Comparison of ENCODE assay signal across 1 cellular context in genomic region chr1:1471389-1472045, GRCh38.
TF ChIP-seq lines count a peak whose summit lies in the region.

A gene with protein sequence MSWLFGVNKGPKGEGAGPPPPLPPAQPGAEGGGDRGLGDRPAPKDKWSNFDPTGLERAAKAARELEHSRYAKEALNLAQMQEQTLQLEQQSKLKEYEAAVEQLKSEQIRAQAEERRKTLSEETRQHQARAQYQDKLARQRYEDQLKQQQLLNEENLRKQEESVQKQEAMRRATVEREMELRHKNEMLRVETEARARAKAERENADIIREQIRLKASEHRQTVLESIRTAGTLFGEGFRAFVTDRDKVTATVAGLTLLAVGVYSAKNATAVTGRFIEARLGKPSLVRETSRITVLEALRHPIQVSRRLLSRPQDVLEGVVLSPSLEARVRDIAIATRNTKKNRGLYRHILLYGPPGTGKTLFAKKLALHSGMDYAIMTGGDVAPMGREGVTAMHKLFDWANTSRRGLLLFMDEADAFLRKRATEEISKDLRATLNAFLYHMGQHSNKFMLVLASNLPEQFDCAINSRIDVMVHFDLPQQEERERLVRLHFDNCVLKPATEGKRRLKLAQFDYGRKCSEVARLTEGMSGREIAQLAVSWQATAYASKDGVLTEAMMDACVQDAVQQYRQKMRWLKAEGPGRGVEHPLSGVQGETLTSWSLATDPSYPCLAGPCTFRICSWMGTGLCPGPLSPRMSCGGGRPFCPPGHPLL (plus strand): TSS chr1:1471765. CDS start chr1:1471885, 120 bp downstream.

TF ChIP-seq in GM12878, 131 proteins besides CTCF, POLR2A, EP300 and RAD21 (continued from another document and continues in another):
- peak; percentile 53; the same call in 1 of the 2 replicates for TF ChIP-seq GATAD2B (conservative IDR thresholded peaks at IDR 0.05; ENCODE audit: low read depth)
- no peak for TF ChIP-seq TCF12 (IDR thresholded peaks at IDR 0.05; ENCODE audit: low read depth, low read length)
- TF ChIP-seq ELK1 (IDR thresholded peaks at IDR 0.05; ENCODE audit: low read depth, low read length) = peak; percentile 56; the same call in 1 of the 2 replicates
- TF ChIP-seq, protein P1, sequence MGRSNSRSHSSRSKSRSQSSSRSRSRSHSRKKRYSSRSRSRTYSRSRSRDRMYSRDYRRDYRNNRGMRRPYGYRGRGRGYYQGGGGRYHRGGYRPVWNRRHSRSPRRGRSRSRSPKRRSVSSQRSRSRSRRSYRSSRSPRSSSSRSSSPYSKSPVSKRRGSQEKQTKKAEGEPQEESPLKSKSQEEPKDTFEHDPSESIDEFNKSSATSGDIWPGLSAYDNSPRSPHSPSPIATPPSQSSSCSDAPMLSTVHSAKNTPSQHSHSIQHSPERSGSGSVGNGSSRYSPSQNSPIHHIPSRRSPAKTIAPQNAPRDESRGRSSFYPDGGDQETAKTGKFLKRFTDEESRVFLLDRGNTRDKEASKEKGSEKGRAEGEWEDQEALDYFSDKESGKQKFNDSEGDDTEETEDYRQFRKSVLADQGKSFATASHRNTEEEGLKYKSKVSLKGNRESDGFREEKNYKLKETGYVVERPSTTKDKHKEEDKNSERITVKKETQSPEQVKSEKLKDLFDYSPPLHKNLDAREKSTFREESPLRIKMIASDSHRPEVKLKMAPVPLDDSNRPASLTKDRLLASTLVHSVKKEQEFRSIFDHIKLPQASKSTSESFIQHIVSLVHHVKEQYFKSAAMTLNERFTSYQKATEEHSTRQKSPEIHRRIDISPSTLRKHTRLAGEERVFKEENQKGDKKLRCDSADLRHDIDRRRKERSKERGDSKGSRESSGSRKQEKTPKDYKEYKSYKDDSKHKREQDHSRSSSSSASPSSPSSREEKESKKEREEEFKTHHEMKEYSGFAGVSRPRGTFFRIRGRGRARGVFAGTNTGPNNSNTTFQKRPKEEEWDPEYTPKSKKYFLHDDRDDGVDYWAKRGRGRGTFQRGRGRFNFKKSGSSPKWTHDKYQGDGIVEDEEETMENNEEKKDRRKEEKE (IDR thresholded peaks at IDR 0.05) = no peak
- no peak for TF ChIP-seq NR2C2 (IDR thresholded peaks at IDR 0.05; ENCODE audit: borderline replicate concordance, control insufficient read depth, insufficient read length, low read depth)
- TF ChIP-seq BACH1 (IDR thresholded peaks at IDR 0.05; ENCODE audit: borderline replicate concordance) = peak; percentile 87; the same call in 1 of the 2 replicates
- TF ChIP-seq KAT2A (conservative IDR thresholded peaks at IDR 0.05; ENCODE audit: control insufficient read depth, low read depth, low read length) = no peak
- peak; percentile 16; the same call in 1 of the 2 replicates for TF ChIP-seq SMAD5 (IDR thresholded peaks at IDR 0.05; ENCODE audit: low read depth)
- no peak for TF ChIP-seq MYC (IDR thresholded peaks at IDR 0.05; ENCODE audit: insufficient read depth, insufficient read length, insufficient replicate concordance, low read length, severe bottlenecking)
- TF ChIP-seq BCL11A (IDR thresholded peaks at IDR 0.05; ENCODE audit: low read depth, low read length) = no peak
- TF ChIP-seq ZNF622 (IDR thresholded peaks at IDR 0.05) = no peak
- peak; percentile 65 for TF ChIP-seq NR2C1 (IDR thresholded peaks at IDR 0.05)
- no peak for TF ChIP-seq SMARCA5 (IDR thresholded peaks at IDR 0.05)
- 0 out of 2 replicates have a peak, but pooled peaks have one; percentile 33 for TF ChIP-seq DPF2 (IDR thresholded peaks at IDR 0.05)
- no peak for TF ChIP-seq TBL1XR1 (IDR thresholded peaks at IDR 0.05; ENCODE audit: low read depth, low read length)
- no peak for TF ChIP-seq WRNIP1 (IDR thresholded peaks at IDR 0.05; ENCODE audit: borderline replicate concordance, low read depth, low read length)
- TF ChIP-seq PBX3 (IDR thresholded peaks at IDR 0.05; ENCODE audit: insufficient replicate concordance, low read depth, low read length) = no peak
- 0 out of 2 replicates have a peak, but pooled peaks have one; percentile 46 for TF ChIP-seq ZNF687 (IDR thresholded peaks at IDR 0.05)
- no peak for TF ChIP-seq SREBF2 (IDR thresholded peaks at IDR 0.05; ENCODE audit: low read length)
- TF ChIP-seq RBBP5 (conservative IDR thresholded peaks at IDR 0.05) = no peak
- no peak for TF ChIP-seq ATF7 (IDR thresholded peaks at IDR 0.05; ENCODE audit: low read depth)
- no peak; the same call in 1 of the 2 replicates for TF ChIP-seq ESRRA (IDR thresholded peaks at IDR 0.05; ENCODE audit: low read length)
- no peak for TF ChIP-seq NFYA (IDR thresholded peaks at IDR 0.05; ENCODE audit: borderline replicate concordance, low read depth, low read length)
- peak; percentile 78 for TF ChIP-seq CHD2 (IDR thresholded peaks at IDR 0.05; ENCODE audit: borderline replicate concordance, low read depth, low read length)
- TF ChIP-seq SUZ12 (IDR thresholded peaks at IDR 0.05; ENCODE audit: unreplicated experiment) = no peak
- TF ChIP-seq MTA2 (IDR thresholded peaks at IDR 0.05; ENCODE audit: low read depth) = no peak
- TF ChIP-seq ZNF217 (IDR thresholded peaks at IDR 0.05) = no peak
- no peak for TF ChIP-seq KDM1A (IDR thresholded peaks at IDR 0.05; ENCODE audit: borderline replicate concordance)
- TF ChIP-seq, protein P2, sequence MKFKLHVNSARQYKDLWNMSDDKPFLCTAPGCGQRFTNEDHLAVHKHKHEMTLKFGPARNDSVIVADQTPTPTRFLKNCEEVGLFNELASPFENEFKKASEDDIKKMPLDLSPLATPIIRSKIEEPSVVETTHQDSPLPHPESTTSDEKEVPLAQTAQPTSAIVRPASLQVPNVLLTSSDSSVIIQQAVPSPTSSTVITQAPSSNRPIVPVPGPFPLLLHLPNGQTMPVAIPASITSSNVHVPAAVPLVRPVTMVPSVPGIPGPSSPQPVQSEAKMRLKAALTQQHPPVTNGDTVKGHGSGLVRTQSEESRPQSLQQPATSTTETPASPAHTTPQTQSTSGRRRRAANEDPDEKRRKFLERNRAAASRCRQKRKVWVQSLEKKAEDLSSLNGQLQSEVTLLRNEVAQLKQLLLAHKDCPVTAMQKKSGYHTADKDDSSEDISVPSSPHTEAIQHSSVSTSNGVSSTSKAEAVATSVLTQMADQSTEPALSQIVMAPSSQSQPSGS (IDR thresholded peaks at IDR 0.05; ENCODE audit: low read length) = no peak
- TF ChIP-seq IRF4 (IDR thresholded peaks at IDR 0.05; ENCODE audit: low read depth, low read length) = no peak
- no peak for TF ChIP-seq TAF1 (IDR thresholded peaks at IDR 0.05; ENCODE audit: borderline replicate concordance, low read depth, low read length)
- TF ChIP-seq YY1 (IDR thresholded peaks at IDR 0.05; ENCODE audit: low read depth, low read length) = 0 out of 2 replicates have a peak, but pooled peaks have one; percentile 21
- peak; percentile 78 for TF ChIP-seq SIN3A (IDR thresholded peaks at IDR 0.05; ENCODE audit: low read depth, low read length)
- no peak for TF ChIP-seq PKNOX1 (IDR thresholded peaks at IDR 0.05)
- TF ChIP-seq, protein P3, sequence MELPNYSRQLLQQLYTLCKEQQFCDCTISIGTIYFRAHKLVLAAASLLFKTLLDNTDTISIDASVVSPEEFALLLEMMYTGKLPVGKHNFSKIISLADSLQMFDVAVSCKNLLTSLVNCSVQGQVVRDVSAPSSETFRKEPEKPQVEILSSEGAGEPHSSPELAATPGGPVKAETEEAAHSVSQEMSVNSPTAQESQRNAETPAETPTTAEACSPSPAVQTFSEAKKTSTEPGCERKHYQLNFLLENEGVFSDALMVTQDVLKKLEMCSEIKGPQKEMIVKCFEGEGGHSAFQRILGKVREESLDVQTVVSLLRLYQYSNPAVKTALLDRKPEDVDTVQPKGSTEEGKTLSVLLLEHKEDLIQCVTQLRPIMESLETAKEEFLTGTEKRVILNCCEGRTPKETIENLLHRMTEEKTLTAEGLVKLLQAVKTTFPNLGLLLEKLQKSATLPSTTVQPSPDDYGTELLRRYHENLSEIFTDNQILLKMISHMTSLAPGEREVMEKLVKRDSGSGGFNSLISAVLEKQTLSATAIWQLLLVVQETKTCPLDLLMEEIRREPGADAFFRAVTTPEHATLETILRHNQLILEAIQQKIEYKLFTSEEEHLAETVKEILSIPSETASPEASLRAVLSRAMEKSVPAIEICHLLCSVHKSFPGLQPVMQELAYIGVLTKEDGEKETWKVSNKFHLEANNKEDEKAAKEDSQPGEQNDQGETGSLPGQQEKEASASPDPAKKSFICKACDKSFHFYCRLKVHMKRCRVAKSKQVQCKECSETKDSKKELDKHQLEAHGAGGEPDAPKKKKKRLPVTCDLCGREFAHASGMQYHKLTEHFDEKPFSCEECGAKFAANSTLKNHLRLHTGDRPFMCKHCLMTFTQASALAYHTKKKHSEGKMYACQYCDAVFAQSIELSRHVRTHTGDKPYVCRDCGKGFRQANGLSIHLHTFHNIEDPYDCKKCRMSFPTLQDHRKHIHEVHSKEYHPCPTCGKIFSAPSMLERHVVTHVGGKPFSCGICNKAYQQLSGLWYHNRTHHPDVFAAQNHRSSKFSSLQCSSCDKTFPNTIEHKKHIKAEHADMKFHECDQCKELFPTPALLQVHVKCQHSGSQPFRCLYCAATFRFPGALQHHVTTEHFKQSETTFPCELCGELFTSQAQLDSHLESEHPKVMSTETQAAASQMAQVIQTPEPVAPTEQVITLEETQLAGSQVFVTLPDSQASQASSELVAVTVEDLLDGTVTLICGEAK (IDR thresholded peaks at IDR 0.05; ENCODE audit: borderline replicate concordance) = peak; percentile 83
- TF ChIP-seq ZNF384 (IDR thresholded peaks at IDR 0.05; ENCODE audit: borderline replicate concordance, low read depth, low read length) = no peak
- no peak for TF ChIP-seq MYB (IDR thresholded peaks at IDR 0.05; ENCODE audit: borderline replicate concordance, low read depth, low read length)
- no peak for TF ChIP-seq BRCA1 (IDR thresholded peaks at IDR 0.05; ENCODE audit: low read depth, low read length)
- peak; percentile 38; the same call in 1 of the 2 replicates for TF ChIP-seq HDGF (IDR thresholded peaks at IDR 0.05)
- TF ChIP-seq CREM (IDR thresholded peaks at IDR 0.05; ENCODE audit: low read depth) = peak; percentile 99
- TF ChIP-seq ZNF24 (IDR thresholded peaks at IDR 0.05) = no peak
- peak; percentile 35; the same call in 1 of the 2 replicates for TF ChIP-seq FOXK2 (IDR thresholded peaks at IDR 0.05)
- no peak for TF ChIP-seq FOS (IDR thresholded peaks at IDR 0.05; ENCODE audit: borderline replicate concordance, extremely low read depth, insufficient read length)
- TF ChIP-seq PAX5 (IDR thresholded peaks at IDR 0.05; ENCODE audit: borderline replicate concordance, low read depth, low read length) = peak; percentile 22; the same call in 1 of the 2 replicates
- TF ChIP-seq, protein P4, sequence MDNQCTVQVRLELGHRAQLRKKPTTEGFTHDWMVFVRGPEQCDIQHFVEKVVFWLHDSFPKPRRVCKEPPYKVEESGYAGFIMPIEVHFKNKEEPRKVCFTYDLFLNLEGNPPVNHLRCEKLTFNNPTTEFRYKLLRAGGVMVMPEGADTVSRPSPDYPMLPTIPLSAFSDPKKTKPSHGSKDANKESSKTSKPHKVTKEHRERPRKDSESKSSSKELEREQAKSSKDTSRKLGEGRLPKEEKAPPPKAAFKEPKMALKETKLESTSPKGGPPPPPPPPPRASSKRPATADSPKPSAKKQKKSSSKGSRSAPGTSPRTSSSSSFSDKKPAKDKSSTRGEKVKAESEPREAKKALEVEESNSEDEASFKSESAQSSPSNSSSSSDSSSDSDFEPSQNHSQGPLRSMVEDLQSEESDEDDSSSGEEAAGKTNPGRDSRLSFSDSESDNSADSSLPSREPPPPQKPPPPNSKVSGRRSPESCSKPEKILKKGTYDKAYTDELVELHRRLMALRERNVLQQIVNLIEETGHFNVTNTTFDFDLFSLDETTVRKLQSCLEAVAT (IDR thresholded peaks at IDR 0.05) = no peak
